In the genomic region with DNA sequence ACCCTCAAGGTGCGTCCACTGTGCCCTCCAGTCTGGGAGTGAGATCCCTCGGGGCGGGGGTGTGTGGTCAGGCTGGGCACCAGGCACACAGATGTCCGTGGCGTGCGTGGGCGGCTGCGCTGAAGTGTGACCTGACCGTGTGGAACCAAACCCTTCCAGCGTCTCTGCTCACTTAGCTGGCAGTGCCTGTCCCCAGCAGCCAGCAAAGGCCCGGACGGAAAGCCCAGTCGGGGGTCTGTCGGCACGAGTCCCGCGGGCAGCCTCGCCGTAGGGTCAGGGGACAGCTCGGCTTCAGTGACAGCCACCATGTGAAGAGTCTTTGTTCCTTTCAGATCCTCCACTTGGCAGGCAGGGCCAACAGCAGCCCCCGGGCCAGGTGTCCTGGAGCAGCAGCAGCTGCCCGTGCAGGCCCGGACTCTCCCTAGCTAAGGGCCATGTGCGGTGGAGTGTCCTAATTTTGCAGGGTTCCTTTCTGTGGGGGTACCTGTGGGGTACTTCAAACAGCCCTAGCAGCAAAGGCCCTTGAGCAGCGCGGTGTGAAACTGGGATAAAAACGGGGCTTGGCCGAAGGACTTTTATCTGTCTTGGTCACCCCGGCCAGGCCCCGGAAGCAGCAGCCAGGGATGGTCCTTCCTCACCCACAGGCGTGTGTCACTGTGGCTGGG, we compare ENCODE assay signal across 17 cellular contexts. TPM values are rescaled to one million over a fixed set of nuclear protein-coding genes. Genes with fewer than 3 reads are reported as not detected.
DNase-seq lines count a peak whose midpoint lies in the region; ATAC-seq and TF ChIP-seq lines count a peak whose summit lies in the region.
"Had no signal": no experiment of that assay in that cellular context is flagged by ENCODE, and none has a peak within 500 bp of the region (broad histone marks: within the 10 kb centered on the region; RNA-seq: fewer than 3 reads in every experiment).

No MANE protein-coding gene starts in this region.

- intact Hi-C loops in transverse colon (cut with DNase I; ENCODE audit: low total_unique reads), result no loop called here

- H3K27ac ChIP-seq in GM23338 (ENCODE audit: low read depth), result no peak overlapping the region
- H3K27ac ChIP-seq in osteoblast (ENCODE audit: low read depth, low read length), result no peak overlapping the region
- no peak overlapping the region for H3K27ac ChIP-seq in transverse colon

- H3K27me3 Mint-ChIP-seq in GM23338 (ENCODE audit: insufficient read depth, low read depth, poor library complexity), result peaks cover 5% of the 10 kb centered on the region
- H3K27me3 Mint-ChIP-seq in stimulated activated memory B cell treated with anti-CD40 and anti-IgM and Interleukin-4, amounts not matched to agents 10 μg/mL and 1 μg/mL and 100 μg/mL, for 72 hours, result peaks cover 48% of the 10 kb centered on the region

- no peak for TF ChIP-seq EP300 in transverse colon (IDR thresholded peaks at IDR 0.05; ENCODE audit: low read depth)

- TF ChIP-seq POLR2A in transverse colon (IDR thresholded peaks at IDR 0.05), result no peak

- H3K9me3 ChIP-seq in osteoblast (ENCODE audit: low read depth, low read length) (no peaks in the 10 kb centered on the region), transverse colon (no peaks in the 10 kb centered on the region)

- ATAC-seq in GM23338 (no peak), GM21619 (IDR thresholded peaks at IDR 0.05; ENCODE audit: unreplicated experiment) (no peak)
- no peak for ATAC-seq in stimulated activated memory B cell treated with anti-CD40 and anti-IgM and Interleukin-4, amounts not matched to agents 10 μg/mL and 1 μg/mL and 100 μg/mL, for 72 hours
- ATAC-seq: activated CD8-positive, alpha-beta T cell treated with anti-CD3 and anti-CD28 coated beads for 36 hours; effector memory CD8-positive, alpha-beta T cell; sciatic nerve had no signal

- H3K4me3 Mint-ChIP-seq in GM23338, result no peak overlapping the region; the same call in 2 of the 3 replicates
- no peak overlapping the region for H3K4me3 Mint-ChIP-seq in stimulated activated memory B cell treated with anti-CD40 and anti-IgM and Interleukin-4, amounts not matched to agents 10 μg/mL and 1 μg/mL and 100 μg/mL, for 72 hours
- H3K4me3 Mint-ChIP-seq: activated CD8-positive, alpha-beta T cell treated with anti-CD3 and anti-CD28 coated beads for 36 hours; effector memory CD8-positive, alpha-beta T cell; IgD-negative memory B cell had no signal

- H3K27me3 ChIP-seq in GM23338 (ENCODE audit: insufficient read depth) (no peaks in the 10 kb centered on the region), osteoblast (ENCODE audit: insufficient read depth, low read length) (peaks cover 10% of the 10 kb centered on the region), transverse colon (no peaks in the 10 kb centered on the region)

- DNase-seq in GM23338 (ENCODE audit: low spot score), result peak; percentile 1
- DNase-seq in anterior cingulate cortex (lab: John Stamatoyannopoulos, UW), result peak in 33 of 58 donors; percentile 5 to 74 (median 41)
- DNase-seq in iPS-NIHi11 (ENCODE audit: low spot score), result peak; percentile 13
- peak; percentile 81 for DNase-seq in osteoblast (ENCODE audit: insufficient read length, low spot score, missing footprints)
- DNase-seq in activated T-cell treated with anti-CD3 and anti-CD28 coated beads, Interleukin-2, amount 50 U/mL, for 48 hours, result no peak
- no peak for DNase-seq in transverse colon
- DNase-seq: activated CD8-positive, alpha-beta T cell treated with anti-CD3 and anti-CD28 coated beads for 36 hours; effector memory CD8-positive, alpha-beta T cell; GOT3; NCI-H1048; NCI-H2171 treated with DMSO at 0.1 percent for 48 hours; SIG-M5; stimulated activated naive CD4-positive, alpha-beta T cell had no signal

- H3K27ac Mint-ChIP-seq in GM23338, result no peak overlapping the region
- H3K27ac Mint-ChIP-seq in stimulated activated memory B cell treated with anti-CD40 and anti-IgM and Interleukin-4, amounts not matched to agents 10 μg/mL and 1 μg/mL and 100 μg/mL, for 72 hours, result no peak overlapping the region
- H3K27ac Mint-ChIP-seq: activated CD8-positive, alpha-beta T cell treated with anti-CD3 and anti-CD28 coated beads for 36 hours; effector memory CD8-positive, alpha-beta T cell had no signal

- no peaks in the 10 kb centered on the region for H3K79me2 ChIP-seq in GM23338 (replicated peaks; ENCODE audit: insufficient read depth)
- H3K79me2 ChIP-seq in osteoblast (ENCODE audit: insufficient read depth, low read length), result no peaks in the 10 kb centered on the region

- H3K4me3 ChIP-seq in GM23338, result no peak overlapping the region
- no peak overlapping the region for H3K4me3 ChIP-seq in osteoblast (ENCODE audit: insufficient read depth, low read length)
- H3K4me3 ChIP-seq in transverse colon, result no peak overlapping the region

- H2AFZ ChIP-seq in GM23338 (no peak overlapping the region), osteoblast (ENCODE audit: low read length) (no peak overlapping the region)

- WGBS in transverse colon (ENCODE audit: low coverage in 1 of 2), 2 donors, result 87% methylated on average over 31 of the region's 31 CpGs; no CpG with 5 or more reads in 1 of the 2 donors

- H3K36me3 ChIP-seq in GM23338 (ENCODE audit: insufficient read depth) (no peaks in the 10 kb centered on the region), osteoblast (ENCODE audit: insufficient read depth, low read length) (no peaks in the 10 kb centered on the region), transverse colon (no peaks in the 10 kb centered on the region)

- H3F3A ChIP-seq in GM23338 (replicated peaks; ENCODE audit: low read depth), result no peaks in the 10 kb centered on the region

- no peaks in the 10 kb centered on the region for H3K36me3 Mint-ChIP-seq in GM23338 (ENCODE audit: low read depth)
- no peaks in the 10 kb centered on the region for H3K36me3 Mint-ChIP-seq in stimulated activated memory B cell treated with anti-CD40 and anti-IgM and Interleukin-4, amounts not matched to agents 10 μg/mL and 1 μg/mL and 100 μg/mL, for 72 hours
- H3K36me3 Mint-ChIP-seq: IgD-negative memory B cell had no signal

- H3K4me1 Mint-ChIP-seq in GM23338, result no peaks in the 10 kb centered on the region
- H3K4me1 Mint-ChIP-seq in stimulated activated memory B cell treated with anti-CD40 and anti-IgM and Interleukin-4, amounts not matched to agents 10 μg/mL and 1 μg/mL and 100 μg/mL, for 72 hours, result peaks cover 25% of the 10 kb centered on the region

- H3K4me2 ChIP-seq in GM23338 (no peak overlapping the region), osteoblast (ENCODE audit: insufficient read depth, low read length) (no peak overlapping the region)

- peaks cover 4% of the 10 kb centered on the region for H3K9me3 Mint-ChIP-seq in GM23338
- H3K9me3 Mint-ChIP-seq in stimulated activated memory B cell treated with anti-CD40 and anti-IgM and Interleukin-4, amounts not matched to agents 10 μg/mL and 1 μg/mL and 100 μg/mL, for 72 hours, result no peaks in the 10 kb centered on the region
- H3K9me3 Mint-ChIP-seq: activated CD8-positive, alpha-beta T cell treated with anti-CD3 and anti-CD28 coated beads for 36 hours; effector memory CD8-positive, alpha-beta T cell had no signal

- H3K4me1 ChIP-seq in GM23338 (ENCODE audit: insufficient read depth), result no peaks in the 10 kb centered on the region
- H3K4me1 ChIP-seq in osteoblast (ENCODE audit: insufficient read depth, low read length), result no peaks in the 10 kb centered on the region
- H3K4me1 ChIP-seq in transverse colon, result no peaks in the 10 kb centered on the region

- no peaks in the 10 kb centered on the region for H3K9me2 ChIP-seq in GM23338 (ENCODE audit: insufficient read depth)

- TF ChIP-seq CTCF in GM23338 (conservative IDR thresholded peaks at IDR 0.05; ENCODE audit: low read depth in 2 of 2) (no peak), osteoblast (IDR thresholded peaks at IDR 0.05; ENCODE audit: extremely low read depth, low read depth, low read length) (no peak), transverse colon (IDR thresholded peaks at IDR 0.05) (no peak)

- no peaks in the 10 kb centered on the region for H4K20me1 ChIP-seq in GM23338 (replicated peaks; ENCODE audit: insufficient read depth)
- H4K20me1 ChIP-seq in osteoblast (ENCODE audit: insufficient read depth, low read length), result no peaks in the 10 kb centered on the region

- in situ Hi-C loops in transverse colon (cut with MboI; ENCODE audit: low pct_ligation_motif_present in 1 of 4, low pct_unique_long_range_greater_than_20kb in 1 of 4, low sequenced_read_pairs in 3 of 4), result loop anchor here in 1 of 4 donors (5.0 kb wide), 1 partner anchor 68 kb away; a partner anchor contains a TSS

TF ChIP-seq in GM23338, 12 proteins besides CTCF, POLR2A, EP300 and RAD21 (continues in another document):
- TF ChIP-seq EZH2 (IDR thresholded peaks at IDR 0.05; ENCODE audit: low read depth, unreplicated experiment) (no peak), CREB1 (CRISPR knock-in tag; IDR thresholded peaks at IDR 0.05; ENCODE audit: low read depth) (no peak), ZNF331 (CRISPR knock-in tag; IDR thresholded peaks at IDR 0.05; ENCODE audit: low read depth) (no peak), ZNF114 (CRISPR knock-in tag; IDR thresholded peaks at IDR 0.05) (no peak), EZH2phosphoT487 (IDR thresholded peaks at IDR 0.05; ENCODE audit: unreplicated experiment) (no peak)

RNA-seq across cellular contexts. Expression of a gene that starts 11.6 kb away (rescaled TPM):
- 0.45 TPM in 1 of 2 replicates, not detected in the other for total RNA-seq in GM23338 (2014; rRNA removed; shearing (Covaris generic))
- not detected in 2 replicates for polyA plus RNA-seq in GM23338 (2016; fragmentation: Nextera tagmentation; extraction: Ambion mirVana)
- total RNA-seq in osteoblast (not detected in 2 replicates), transverse colon (under 1 TPM in 2 of 4 donors, not detected in 2; 0.40 to 0.48 TPM)
- total RNA-seq: activated CD8-positive, alpha-beta T cell treated with anti-CD3 and anti-CD28 coated beads for 36 hours had no signal
- polyA plus RNA-seq: IgD-negative memory B cell had no signal

RNA-seq across cellular contexts. Expression of a gene that starts 21.2 kb away (rescaled TPM):
- total RNA-seq in GM23338 (2014; rRNA removed; shearing (Covaris generic)), result 0.58 and 1.5 TPM in 2 replicates
- polyA plus RNA-seq in GM23338 (2016; fragmentation: Nextera tagmentation; extraction: Ambion mirVana), result 0.56 and 1.1 TPM in 2 replicates
- total RNA-seq in osteoblast, result 0.29 TPM in 1 of 2 replicates, not detected in the other
- 1 to 10 TPM in 2 of 4 donors, not detected in 2; 3.3 to 7.9 TPM for total RNA-seq in transverse colon

RNA-seq across cellular contexts. Expression of a gene that starts 28.7 kb away (rescaled TPM):
- total RNA-seq in GM23338 (2014; rRNA removed; shearing (Covaris generic)), result not detected in 2 replicates
- polyA plus RNA-seq in GM23338 (2016; fragmentation: Nextera tagmentation; extraction: Ambion mirVana), result not detected in 2 replicates
- total RNA-seq in osteoblast, result under 0.01 TPM in 1 of 2 replicates, not detected in the other
- 1 to 10 TPM in 1 of 4 donors, under 1 TPM in 1, not detected in 2; 0.55 to 4.8 TPM for total RNA-seq in transverse colon
- polyA plus RNA-seq: IgD-negative memory B cell had no signal

RNA-seq across cellular contexts. Expression of a gene that starts 46.6 kb away (rescaled TPM):
- 51.6 and 62.6 TPM in 2 replicates for total RNA-seq in GM23338 (2014; rRNA removed; shearing (Covaris generic))
- 45.0 and 49.2 TPM in 2 replicates for polyA plus RNA-seq in GM23338 (2016; fragmentation: Nextera tagmentation; extraction: Ambion mirVana)
- total RNA-seq in osteoblast, result 136 and 151 TPM in 2 replicates
- 100 to 1,000 TPM; 153 to 267 (median 226) TPM for total RNA-seq in transverse colon

RNA-seq across cellular contexts. Expression of a gene that starts 46.8 kb away (rescaled TPM):
- 26.5 and 33.5 TPM in 2 replicates for total RNA-seq in GM23338 (2014; rRNA removed; shearing (Covaris generic))
- polyA plus RNA-seq in GM23338 (2016; fragmentation: Nextera tagmentation; extraction: Ambion mirVana), result 5.5 and 9.3 TPM in 2 replicates
- total RNA-seq in osteoblast, result 26.5 and 29.7 TPM in 2 replicates
- 10 to 100 TPM in 3 of 4 donors, 1 to 10 TPM in 1; 8.5 to 24.9 (median 12.2) TPM for total RNA-seq in transverse colon

Comparison
In these comparisons a context has a peak if more than half of its experiments do, and no peak if none do; other contexts are left out.
1. DNase-seq: peak in GM23338 (single experiment), anterior cingulate cortex (33 of 58), iPS-NIHi11 (single experiment) and osteoblast (single experiment); none in activated T-cell treated with anti-CD3 and anti-CD28 coated beads, Interleukin-2, amount 50 U/mL, for 48 hours (0 of 2) and transverse colon (single experiment).